11 cellular contexts compared by ENCODE assay signal in genomic region chr4:186936496-186937375, GRCh38.
A peak's percentile ranks its signal among the peaks of the same experiment; 100 is the strongest.
DNase-seq lines count a peak whose midpoint lies in the region; ATAC-seq and TF ChIP-seq lines count a peak whose summit lies in the region.
"Had no signal": no experiment of that assay in that cellular context is flagged by ENCODE, and none has a peak within 500 bp of the region (broad histone marks: within the 10 kb centered on the region; RNA-seq: fewer than 3 reads in every experiment).

No MANE protein-coding gene starts in this region.

- no peak overlapping the region for H3K4me3 ChIP-seq in SK-N-SH (ENCODE audit: low read depth in 2 of 2, low read length in 1 of 2)
- H3K4me3 ChIP-seq in foreskin fibroblast (ENCODE audit: low read depth in 1 of 2, low read length in 2 of 2) = no peak overlapping the region
- H3K4me3 ChIP-seq: lung had no signal

- peaks cover 0 to 11% of the 10 kb centered on the region in 2 experiments; a peak in 2 of 4 replicates for H3K4me1 ChIP-seq in SK-N-SH (ENCODE audit: control insufficient read depth in 1 of 2, insufficient read depth in 2 of 2, low read depth in 1 of 2, low read length in 1 of 2)

- peak; percentile 28; the same call in 1 of the 2 replicates for TF ChIP-seq CTCF in SK-N-SH (IDR thresholded peaks at IDR 0.05)
- peak; percentile 11 for TF ChIP-seq CTCF in foreskin fibroblast (IDR thresholded peaks at IDR 0.05; ENCODE audit: low read depth, low read length)

- no peaks in the 10 kb centered on the region for H4K20me1 ChIP-seq in SK-N-SH (ENCODE audit: insufficient read depth)

- no peak overlapping the region for H3K4me2 ChIP-seq in SK-N-SH

- CTCF ChIA-PET in SK-N-SH (lab: Yijun Ruan, JAX) = no interaction called here

- no peaks in the 10 kb centered on the region for H3K79me2 ChIP-seq in SK-N-SH (ENCODE audit: insufficient read depth)

- no peak overlapping the region for H3K9ac ChIP-seq in SK-N-SH

- H3K27me3 ChIP-seq in SK-N-SH (ENCODE audit: insufficient read depth) = no peaks in the 10 kb centered on the region

- WGBS in SK-N-SH (ENCODE audit: low lambda C conversion rate) = 37% methylated on average over 9 of the region's 9 CpGs

- H3K36me3 ChIP-seq in SK-N-SH (replicated peaks in 1 of 2; ENCODE audit: control insufficient read depth in 1 of 2, insufficient read depth in 2 of 2, low read length in 1 of 2) = no peaks in the 10 kb centered on the region

- H3K9me3 ChIP-seq in SK-N-SH = no peaks in the 10 kb centered on the region

- H3F3A ChIP-seq in SK-N-SH (replicated peaks; ENCODE audit: insufficient read depth) = no peaks in the 10 kb centered on the region

- H3K27ac ChIP-seq in SK-N-SH (ENCODE audit: low read depth in 2 of 2, low read length in 1 of 2) = no peak overlapping the region; a peak in 1 of 4 replicates

- H3K9me2 ChIP-seq in SK-N-SH = no peaks in the 10 kb centered on the region

- TF ChIP-seq RAD21 in SK-N-SH (IDR thresholded peaks at IDR 0.05; ENCODE audit: low read length) = no peak

- ATAC-seq in HG02798 (IDR thresholded peaks at IDR 0.05; ENCODE audit: poor library complexity, unreplicated experiment) (no peak), GM19351 (IDR thresholded peaks at IDR 0.05; ENCODE audit: unreplicated experiment) (no peak)

- no peak overlapping the region; the same call in 1 of the 2 replicates for H2AFZ ChIP-seq in SK-N-SH (ENCODE audit: low read depth)

- DNase-seq in ELR (ENCODE audit: low read depth) (peak; percentile 63), SK-N-SH (no peak), foreskin fibroblast (peak; percentile 25 to 40), renal cortical epithelial cell (ENCODE audit: low read depth) (peak; percentile 99), NCI-H1105 (lab: John Stamatoyannopoulos, UW) (no peak)
- no peak for DNase-seq in stimulated activated CD4-positive, alpha-beta T cell treated with anti-CD3 and anti-CD28 coated beads, Interleukin-4, amount 100 ng/mL, for 1 hour
- DNase-seq: activated naive CD4-positive, alpha-beta T cell treated with anti-CD3 and anti-CD28 coated beads for 36 hours; T-helper 1 cell had no signal

- TF ChIP-seq EP300 in SK-N-SH (IDR thresholded peaks at IDR 0.05; ENCODE audit: borderline replicate concordance in 1 of 2, low read depth in 1 of 2, low read length in 1 of 2) = no peak

- POLR2A ChIA-PET in SK-N-SH (lab: Yijun Ruan, JAX) = no interaction called here

TF ChIP-seq in SK-N-SH, 30 proteins besides CTCF, POLR2A, EP300 and RAD21:
- no peak for TF ChIP-seq REST (IDR thresholded peaks at IDR 0.05; ENCODE audit: low read depth, low read length)
- TF ChIP-seq SMC3 (IDR thresholded peaks at IDR 0.05; ENCODE audit: low read depth, low read length) = no peak
- TF ChIP-seq FOSL2 (IDR thresholded peaks at IDR 0.05; ENCODE audit: borderline replicate concordance, low read depth) = no peak
- TF ChIP-seq GABPA (IDR thresholded peaks at IDR 0.05; ENCODE audit: low read depth) = no peak
- TF ChIP-seq ZBTB33 (IDR thresholded peaks at IDR 0.05; ENCODE audit: borderline replicate concordance, low read depth) = no peak
- TF ChIP-seq JUND (IDR thresholded peaks at IDR 0.05) = no peak
- no peak for TF ChIP-seq USF2 (IDR thresholded peaks at IDR 0.05; ENCODE audit: borderline replicate concordance, low read depth, low read length)
- no peak for TF ChIP-seq ELF1 (IDR thresholded peaks at IDR 0.05)
- no peak for TF ChIP-seq RCOR1 (IDR thresholded peaks at IDR 0.05; ENCODE audit: low read length)
- TF ChIP-seq RXRA (IDR thresholded peaks at IDR 0.05; ENCODE audit: borderline replicate concordance, low read depth) = no peak
TF ChIP-seq in SK-N-SH: peak in this region for 0.

Comparison
In these comparisons a context has a peak if more than half of its experiments do, and no peak if none do; other contexts are left out.
1. DNase-seq: peak in ELR (single experiment), foreskin fibroblast (2 of 2) and renal cortical epithelial cell (single experiment); none in SK-N-SH (single experiment), NCI-H1105 (single experiment) and stimulated activated CD4-positive, alpha-beta T cell treated with anti-CD3 and anti-CD28 coated beads, Interleukin-4, amount 100 ng/mL, for 1 hour (single experiment).